In genomic region chr20:41734506-41734945, GRCh38 we compare ENCODE assay signal across 8 cellular contexts.
DNase-seq lines count a peak whose midpoint lies in the region; ATAC-seq, FAIRE-seq and TF ChIP-seq lines count a peak whose summit lies in the region.

No MANE protein-coding gene starts in this region.

- peak; percentile 94 for TF ChIP-seq CTCF in bronchial epithelial cell (IDR thresholded peaks at IDR 0.05; ENCODE audit: insufficient read depth, low read length, severe bottlenecking)

- no peak overlapping the region for H3K27ac Mint-ChIP-seq in stimulated activated naive B cell treated with anti-CD40 and anti-IgM and Interleukin-4, amounts not matched to agents 10 μg/mL and 1 μg/mL and 100 μg/mL, for 72 hours

- H3K9me3 Mint-ChIP-seq in stimulated activated naive B cell treated with anti-CD40 and anti-IgM and Interleukin-4, amounts not matched to agents 10 μg/mL and 1 μg/mL and 100 μg/mL, for 72 hours, result peaks cover 4 to 5% of the 10 kb centered on the region in 2 donors

- no peaks in the 10 kb centered on the region for H3K36me3 Mint-ChIP-seq in stimulated activated naive B cell treated with anti-CD40 and anti-IgM and Interleukin-4, amounts not matched to agents 10 μg/mL and 1 μg/mL and 100 μg/mL, for 72 hours

- peaks cover 5 to 9% of the 10 kb centered on the region in 2 donors for H3K27me3 Mint-ChIP-seq in stimulated activated naive B cell treated with anti-CD40 and anti-IgM and Interleukin-4, amounts not matched to agents 10 μg/mL and 1 μg/mL and 100 μg/mL, for 72 hours

- no peak overlapping the region for H3K4me3 ChIP-seq in bronchial epithelial cell (ENCODE audit: low read depth, low read length)

- no peaks in the 10 kb centered on the region for H3K36me3 ChIP-seq in bronchial epithelial cell (ENCODE audit: control insufficient read depth, insufficient read depth, low read length)

- FAIRE-seq in bronchial epithelial cell (lab: Jason Lieb, UNC), result no peak

- H3K27me3 ChIP-seq in bronchial epithelial cell (ENCODE audit: control insufficient read depth, insufficient read depth, low read length), result no peaks in the 10 kb centered on the region

- H3K4me3 Mint-ChIP-seq in stimulated activated naive B cell treated with anti-CD40 and anti-IgM and Interleukin-4, amounts not matched to agents 10 μg/mL and 1 μg/mL and 100 μg/mL, for 72 hours, result no peak overlapping the region

- no peaks in the 10 kb centered on the region for H3K4me1 Mint-ChIP-seq in stimulated activated naive B cell treated with anti-CD40 and anti-IgM and Interleukin-4, amounts not matched to agents 10 μg/mL and 1 μg/mL and 100 μg/mL, for 72 hours

- peak; percentile 59 for DNase-seq in NCI-H345 (lab: John Stamatoyannopoulos, UW)
- no peak for DNase-seq in NCI-H345 treated with DMSO at 0.1 percent for 48 hours (lab: John Stamatoyannopoulos, UW; ENCODE audit: unreplicated experiment)
- peak; percentile 48 for DNase-seq in M059J (ENCODE audit: low read depth)
- peak; percentile 77 for DNase-seq in SW480 (ENCODE audit: low spot score)
- DNase-seq in bronchial epithelial cell (ENCODE audit: low read depth), result peak; percentile 34
- peak; percentile 31 to 37 for DNase-seq in left colon
- peak; percentile 19 for DNase-seq in stimulated activated naive B cell treated with anti-CD40 and anti-IgM and Interleukin-4, amounts not matched to agents 10 μg/mL and 1 μg/mL and 100 μg/mL, for 72 hours

- peak; percentile 83 for ATAC-seq in left colon
- peak; percentile 47 to 50 for ATAC-seq in stimulated activated naive B cell treated with anti-CD40 and anti-IgM and Interleukin-4, amounts not matched to agents 10 μg/mL and 1 μg/mL and 100 μg/mL, for 72 hours (replicated peaks)
- ATAC-seq in HG03460 (IDR thresholded peaks at IDR 0.05; ENCODE audit: unreplicated experiment), result no peak

- intact Hi-C loops in left colon (cut with DNase I, micrococcal nuclease), result no loop called here
